ENCODE assay signal across 15 cellular contexts in genomic region chr1:200530551-200531261, GRCh38.
DNase-seq lines count a peak whose midpoint lies in the region; ATAC-seq and TF ChIP-seq lines count a peak whose summit lies in the region.
"Had no signal": no experiment of that assay in that cellular context is flagged by ENCODE, and none has a peak within 500 bp of the region (broad histone marks: within the 10 kb centered on the region; RNA-seq: fewer than 3 reads in every experiment).

No MANE protein-coding gene starts in this region.

- H3K27ac ChIP-seq in naive thymus-derived CD4-positive, alpha-beta T cell (ENCODE audit: low read depth, low read length) = peak overlapping the region; percentile 62
- H3K27ac ChIP-seq: VCaP had no signal

- peaks cover 27% of the 10 kb centered on the region for H3K4me1 Mint-ChIP-seq in activated T-cell treated with anti-CD3 and anti-CD28 coated beads, Interleukin-2, amount 50 U/mL, for 72 hours (ENCODE audit: low read depth)
- peaks cover 16 to 61% (median 53%) of the 10 kb centered on the region in 7 donors for H3K4me1 Mint-ChIP-seq in naive thymus-derived CD4-positive, alpha-beta T cell
- H3K4me1 Mint-ChIP-seq in Caco-2 (ENCODE audit: low read depth, unreplicated experiment) = no peaks in the 10 kb centered on the region

- H3K36me3 Mint-ChIP-seq in activated T-cell treated with anti-CD3 and anti-CD28 coated beads, Interleukin-2, amount 50 U/mL, for 72 hours (ENCODE audit: insufficient read depth in 2 of 2) = no peaks in the 10 kb centered on the region
- no peaks in the 10 kb centered on the region for H3K36me3 Mint-ChIP-seq in naive thymus-derived CD4-positive, alpha-beta T cell
- H3K36me3 Mint-ChIP-seq in Caco-2 (ENCODE audit: insufficient read depth, unreplicated experiment) = no peaks in the 10 kb centered on the region

- no peak overlapping the region for H3K27ac Mint-ChIP-seq in activated T-cell treated with anti-CD3 and anti-CD28 coated beads, Interleukin-2, amount 50 U/mL, for 72 hours
- peak overlapping the region; percentile 71 to 92 (median 86) for H3K27ac Mint-ChIP-seq in naive thymus-derived CD4-positive, alpha-beta T cell
- H3K27ac Mint-ChIP-seq in Caco-2 (ENCODE audit: unreplicated experiment) = no peak overlapping the region
- H3K27ac Mint-ChIP-seq: IgD-negative memory B cell had no signal

- ATAC-seq in activated T-cell treated with anti-CD3 and anti-CD28 coated beads, Interleukin-2, amount 50 U/mL, for 72 hours (replicated peaks in 1 of 2) = peak; percentile 69 to 71
- ATAC-seq in naive thymus-derived CD4-positive, alpha-beta T cell = peak; percentile 97
- ATAC-seq in GM21723 (IDR thresholded peaks at IDR 0.05; ENCODE audit: unreplicated experiment) = no peak
- ATAC-seq: PC-3 had no signal

- no peaks in the 10 kb centered on the region for H3K36me3 ChIP-seq in naive thymus-derived CD4-positive, alpha-beta T cell (ENCODE audit: control insufficient read depth in 2 of 3, insufficient read depth in 3 of 3, low read length in 3 of 3)
- H3K36me3 ChIP-seq in Caco-2 (ENCODE audit: control insufficient read depth, insufficient read depth, low read length) = no peaks in the 10 kb centered on the region

- H3K9me3 ChIP-seq in naive thymus-derived CD4-positive, alpha-beta T cell (ENCODE audit: control insufficient read depth in 2 of 3, low read length in 3 of 3) = no peaks in the 10 kb centered on the region
- H3K9me3 ChIP-seq in Caco-2 = no peaks in the 10 kb centered on the region; the same call in 1 of the 2 replicates

- intact Hi-C loops in naive thymus-derived CD4-positive, alpha-beta T cell (cut with micrococcal nuclease) = loop anchor here in 1 of 2 donors (1.0 to 5.0 kb wide), 2 partner anchors 92 to 120 kb away; partner anchors contain the start of genes KIF14 and ZNF281
- intact Hi-C loops in Caco-2 (cut with micrococcal nuclease; ENCODE audit: unreplicated experiment) = no loop called here

- no peaks in the 10 kb centered on the region for H3K27me3 ChIP-seq in naive thymus-derived CD4-positive, alpha-beta T cell (ENCODE audit: control insufficient read depth in 2 of 2, insufficient read depth in 2 of 2, low read length in 2 of 2)
- H3K27me3 ChIP-seq in Caco-2 (replicated peaks; ENCODE audit: control insufficient read depth, insufficient read depth, low read length) = no peaks in the 10 kb centered on the region

- H3K4me3 Mint-ChIP-seq in activated T-cell treated with anti-CD3 and anti-CD28 coated beads, Interleukin-2, amount 50 U/mL, for 72 hours = peak overlapping the region; percentile 45 to 61
- peak overlapping the region; percentile 41 to 86 (median 78) for H3K4me3 Mint-ChIP-seq in naive thymus-derived CD4-positive, alpha-beta T cell
- H3K4me3 Mint-ChIP-seq in Caco-2 (ENCODE audit: unreplicated experiment) = no peak overlapping the region

- H3K27me3 Mint-ChIP-seq in activated T-cell treated with anti-CD3 and anti-CD28 coated beads, Interleukin-2, amount 50 U/mL, for 72 hours (ENCODE audit: low read depth) = no peaks in the 10 kb centered on the region
- no peaks in the 10 kb centered on the region for H3K27me3 Mint-ChIP-seq in naive thymus-derived CD4-positive, alpha-beta T cell
- no peaks in the 10 kb centered on the region for H3K27me3 Mint-ChIP-seq in Caco-2 (ENCODE audit: insufficient read depth, unreplicated experiment)

- CTCF ChIA-PET in naive thymus-derived CD4-positive, alpha-beta T cell (lab: Charles Lee) = interaction anchor here (0.6 to 1.0 kb wide), 2 partner anchors 21 to 268 kb away, joined by 3 to 4 read pairs; no protein-coding TSS in a partner anchor
- CTCF ChIA-PET in Caco-2 (lab: Charles Lee) = no interaction called here

- no peaks in the 10 kb centered on the region for H3K9me3 Mint-ChIP-seq in activated T-cell treated with anti-CD3 and anti-CD28 coated beads, Interleukin-2, amount 50 U/mL, for 72 hours
- no peaks in the 10 kb centered on the region for H3K9me3 Mint-ChIP-seq in naive thymus-derived CD4-positive, alpha-beta T cell
- H3K9me3 Mint-ChIP-seq in Caco-2 (ENCODE audit: unreplicated experiment) = no peaks in the 10 kb centered on the region
- H3K9me3 Mint-ChIP-seq: IgD-negative memory B cell had no signal

- H3K4me1 ChIP-seq in naive thymus-derived CD4-positive, alpha-beta T cell (ENCODE audit: control insufficient read depth in 2 of 2, insufficient read depth in 2 of 2, low read length in 2 of 2) = peaks cover 16 to 34% of the 10 kb centered on the region in 2 donors
- H3K4me1 ChIP-seq in Caco-2 = no peaks in the 10 kb centered on the region

- peak overlapping the region; percentile 29 for H3K4me3 ChIP-seq in naive thymus-derived CD4-positive, alpha-beta T cell (ENCODE audit: low read length)
- no peak overlapping the region for H3K4me3 ChIP-seq in Caco-2 (ENCODE audit: low read depth, low read length)
- H3K4me3 ChIP-seq: lung had no signal

- no TSS peak for BruUV-seq in Caco-2 (replicated peaks; lab: Mats Ljungman, UMichigan)

- peak; percentile 19 for DNase-seq in stimulated activated CD4-positive, alpha-beta T cell treated with anti-CD3 and anti-CD28 coated beads, Interleukin-12 subunit alpha, Interleukin-12 subunit beta, amount 100 ng/mL, for 4 hours
- DNase-seq in stimulated activated CD4-positive, alpha-beta T cell treated with anti-CD3 and anti-CD28 coated beads, Interleukin-2, amount 100 ng/mL, for 48 hours = no peak
- DNase-seq in activated T-cell treated with anti-CD3 and anti-CD28 coated beads, Interleukin-2, amount 50 U/mL, for 72 hours = peak; percentile 16 to 22
- DNase-seq in naive thymus-derived CD4-positive, alpha-beta T cell = peak; percentile 22 to 87 (median 79)
- DNase-seq in midbrain (lab: John Stamatoyannopoulos, UW) = no peak
- no peak for DNase-seq in Caco-2
- no peak for DNase-seq in middle frontal gyrus (ENCODE audit: extremely low spot score, low spot score)
- DNase-seq: DMS79 treated with DMSO at 0.1 percent for 48 hours, hippocampal formation, NCI-H2081 treated with DMSO at 0.1 percent for 48 hours, PC-3 had no signal

- POLR2A ChIA-PET in naive thymus-derived CD4-positive, alpha-beta T cell (lab: Charles Lee) = interaction anchor here (0.5 kb wide), 1 partner anchor 21 kb away, joined by 3 read pairs; no protein-coding TSS in a partner anchor
- POLR2A ChIA-PET in Caco-2 (lab: Charles Lee) = no interaction called here

- no peak for TF ChIP-seq CTCF in Caco-2 (IDR thresholded peaks at IDR 0.05; ENCODE audit: insufficient read depth in 1 of 2, low read depth in 1 of 2, low read length in 1 of 2, severe bottlenecking in 1 of 2, unreplicated experiment in 1 of 2)

Comparison
In these comparisons a context has a peak if more than half of its experiments do, and no peak if none do; other contexts are left out.
1. DNase-seq: peak in stimulated activated CD4-positive, alpha-beta T cell treated with anti-CD3 and anti-CD28 coated beads, Interleukin-12 subunit alpha, Interleukin-12 subunit beta, amount 100 ng/mL, for 4 hours (single experiment), activated T-cell treated with anti-CD3 and anti-CD28 coated beads, Interleukin-2, amount 50 U/mL, for 72 hours (2 of 2) and naive thymus-derived CD4-positive, alpha-beta T cell (9 of 9); none in stimulated activated CD4-positive, alpha-beta T cell treated with anti-CD3 and anti-CD28 coated beads, Interleukin-2, amount 100 ng/mL, for 48 hours (0 of 2), midbrain (single experiment), Caco-2 (0 of 2) and middle frontal gyrus (single experiment).
2. H3K27ac Mint-ChIP-seq: peak in naive thymus-derived CD4-positive, alpha-beta T cell (9 of 9); none in activated T-cell treated with anti-CD3 and anti-CD28 coated beads, Interleukin-2, amount 50 U/mL, for 72 hours (single experiment) and Caco-2 (single experiment).